Comparison of ENCODE assay signal across 8 cellular contexts in genomic region chr10:72626444-72626754, GRCh38. TPM values are rescaled to one million over a fixed set of nuclear protein-coding genes. Genes with fewer than 3 reads are reported as not detected.
DNase-seq lines count a peak whose midpoint lies in the region; ATAC-seq and TF ChIP-seq lines count a peak whose summit lies in the region.

No MANE protein-coding gene starts in this region.

- peak; percentile 25 for ATAC-seq in GM18517 (IDR thresholded peaks at IDR 0.05; ENCODE audit: unreplicated experiment)
- no peak for ATAC-seq in gastrocnemius medialis
- ATAC-seq in HG02885 (IDR thresholded peaks at IDR 0.05; ENCODE audit: poor library complexity, unreplicated experiment), result no peak
- no peak for ATAC-seq in HG03097 (IDR thresholded peaks at IDR 0.05; ENCODE audit: low FRiP score, unreplicated experiment)

- H3K36me3 ChIP-seq in SJCRH30, result no peaks in the 10 kb centered on the region
- H3K36me3 ChIP-seq in esophagus squamous epithelium, result peaks cover 0 to 6% (median 0%) of the 10 kb centered on the region in 3 donors
- H3K36me3 ChIP-seq in gastrocnemius medialis, result no peaks in the 10 kb centered on the region

- H3K4me3 ChIP-seq in SJCRH30 (peak overlapping the region; percentile 89), esophagus squamous epithelium (peak overlapping the region; percentile 54 to 89 (median 84)), gastrocnemius medialis (peak overlapping the region; percentile 67 to 97 (median 92))

- H3K27me3 ChIP-seq in SJCRH30 (no peaks in the 10 kb centered on the region), esophagus squamous epithelium (no peaks in the 10 kb centered on the region), gastrocnemius medialis (no peaks in the 10 kb centered on the region)

- 0 to 6% methylated on average over 1 of the region's 1 CpG for WGBS in esophagus squamous epithelium, 2 donors

- H3K9me3 ChIP-seq in SJCRH30 (replicated peaks), result no peaks in the 10 kb centered on the region
- no peaks in the 10 kb centered on the region for H3K9me3 ChIP-seq in esophagus squamous epithelium
- H3K9me3 ChIP-seq in gastrocnemius medialis, result no peaks in the 10 kb centered on the region

- in situ Hi-C loops in gastrocnemius medialis (cut with MboI; ENCODE audit: low sequenced_read_pairs in 4 of 4), result loop anchor here in 1 of 4 donors (10.0 kb wide), 1 partner anchor 58 kb away; no protein-coding TSS in a partner anchor

- intact Hi-C loops in esophagus squamous epithelium (cut with DNase I), result no loop called here
- intact Hi-C loops in gastrocnemius medialis (cut with DNase I; ENCODE audit: low total_unique reads), result loop anchor here (2.0 to 10.0 kb wide), 2 partner anchors 66 to 208 kb away; partner anchors contain the start of gene MCU

- H3K4me1 ChIP-seq in SJCRH30 (0 out of 2 replicates have a peak, but pooled peaks cover 3% of the 10 kb centered on the region), esophagus squamous epithelium (peaks cover 6 to 23% (median 10%) of the 10 kb centered on the region in 3 donors), gastrocnemius medialis (peaks cover 17 to 18% of the 10 kb centered on the region in 2 donors)

- H3K27ac ChIP-seq in SJCRH30 (peak overlapping the region; percentile 82), esophagus squamous epithelium (peak overlapping the region; percentile 71 to 91 (median 89)), gastrocnemius medialis (peak overlapping the region; percentile 85 to 93 (median 91))

- DNase-seq in SJCRH30 (no peak), esophagus squamous epithelium (lab: John Stamatoyannopoulos, UW) (no peak), gastrocnemius medialis (no peak), NCI-H1417 treated with DMSO at 0.1 percent for 48 hours (lab: John Stamatoyannopoulos, UW) (no peak), retina (no peak)

- TF ChIP-seq POLR2A in esophagus squamous epithelium (IDR thresholded peaks at IDR 0.05) (no peak), gastrocnemius medialis (IDR thresholded peaks at IDR 0.05) (no peak)

- TF ChIP-seq CTCF in esophagus squamous epithelium (IDR thresholded peaks at IDR 0.05), result peak in 1 of 6 experiments; percentile 7
- no peak for TF ChIP-seq CTCF in gastrocnemius medialis (IDR thresholded peaks at IDR 0.05 in 4 of 5, conservative IDR thresholded peaks at IDR 0.05 in 1 of 5)

RNA-seq across cellular contexts. Expression of gene MICU1, which starts 0.5 kb away (rescaled TPM):
- total RNA-seq in SJCRH30 (2014; rRNA removed; shearing (Covaris generic)), result 41.9 and 44.7 TPM in 2 replicates
- total RNA-seq in esophagus squamous epithelium, result 10 to 100 TPM; 14.6 to 22.2 (median 20.1) TPM
- total RNA-seq in gastrocnemius medialis, result 10 to 100 TPM; 42.7 to 62.2 (median 51.9) TPM
